20 cellular contexts compared by ENCODE assay signal in the genomic region with DNA sequence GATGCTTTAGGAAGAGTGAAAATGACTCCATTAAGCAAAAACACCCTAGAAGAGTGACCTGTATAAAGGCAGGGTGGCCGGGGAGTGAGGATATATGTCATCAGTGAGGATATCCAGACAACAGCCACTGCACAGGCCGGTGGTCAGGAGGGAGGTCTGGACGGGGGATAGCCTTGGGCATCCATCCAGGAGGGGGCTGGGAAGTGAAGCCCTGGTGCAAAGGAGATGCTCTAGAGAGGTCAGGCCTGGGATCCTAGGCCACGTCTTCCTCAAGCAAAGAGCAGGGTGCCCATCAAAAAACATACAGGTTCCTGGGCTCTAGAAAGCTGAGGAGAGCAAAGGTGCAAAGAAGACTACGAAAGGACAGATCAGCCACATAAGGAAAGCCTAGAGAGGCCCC. TPM values are rescaled to one million over a fixed set of nuclear protein-coding genes. Genes with fewer than 3 reads are reported as not detected.
DNase-seq lines count a peak whose midpoint lies in the region; ATAC-seq, FAIRE-seq and TF ChIP-seq lines count a peak whose summit lies in the region.
"Had no signal": no experiment of that assay in that cellular context is flagged by ENCODE, and none has a peak within 500 bp of the region (broad histone marks: within the 10 kb centered on the region; RNA-seq: fewer than 3 reads in every experiment).

No MANE protein-coding gene starts in this region.

- H3K4me2 ChIP-seq in HepG2 (ENCODE audit: low read depth, low read length), result peak overlapping the region; percentile 74
- H3K4me2 ChIP-seq: KMS-11 had no signal

- H3K4me1 ChIP-seq in HepG2 (ENCODE audit: insufficient read depth, low read length) (peaks cover 94% of the 10 kb centered on the region), right lobe of liver (peaks cover 0 to 25% (median 11%) of the 10 kb centered on the region in 4 donors), iPS-20b (ENCODE audit: insufficient read depth, low read length) (peaks cover 8% of the 10 kb centered on the region; the same call in 1 of the 2 replicates), tibial nerve (peaks cover 0 to 40% (median 10%) of the 10 kb centered on the region in 4 donors)
- H3K4me1 ChIP-seq: foreskin keratinocyte had no signal

- H3K36me3 ChIP-seq in HepG2 (replicated peaks in 1 of 2; ENCODE audit: control insufficient read depth in 1 of 2, insufficient read depth in 2 of 2, low read length in 2 of 2) (peaks cover 0 to 1% of the 10 kb centered on the region in 2 experiments; a peak in 1 of 5 replicates), right lobe of liver (no peaks in the 10 kb centered on the region), iPS-20b (ENCODE audit: insufficient read depth, low read depth, low read length) (no peaks in the 10 kb centered on the region), tibial nerve (no peaks in the 10 kb centered on the region)
- H3K36me3 ChIP-seq: neutrophil, thoracic aorta had no signal

- H3K27ac ChIP-seq in HepG2 (ENCODE audit: extremely low read length, insufficient read depth, low read length) (peak overlapping the region; percentile 95), right lobe of liver (no peak overlapping the region), iPS-20b (ENCODE audit: low read length) (peak overlapping the region; percentile 61), tibial nerve (peak overlapping the region; percentile 21 to 86 (median 72))
- H3K27ac ChIP-seq: foreskin keratinocyte, KMS-11, neutrophil, thoracic aorta had no signal

- CTCF ChIA-PET in HepG2 (lab: Yijun Ruan, JAX; ENCODE audit: low intra/inter-chr PET ratio, low total read pairs), result no interaction called here
- CTCF ChIA-PET in WTC11 (lab: Charles Lee), result no interaction called here

- H3K27me3 ChIP-seq in HepG2 (ENCODE audit: control insufficient read depth in 1 of 2, insufficient read depth in 2 of 2, low read length in 2 of 2) (no peaks in the 10 kb centered on the region), right lobe of liver (no peaks in the 10 kb centered on the region), iPS-20b (ENCODE audit: insufficient read depth, low read length) (no peaks in the 10 kb centered on the region), tibial nerve (no peaks in the 10 kb centered on the region)
- H3K27me3 ChIP-seq: foreskin keratinocyte had no signal

- H2AFZ ChIP-seq in HepG2 (ENCODE audit: low read length), result no peak overlapping the region

- TF ChIP-seq POLR2A in HepG2 (IDR thresholded peaks at IDR 0.05; ENCODE audit: insufficient read depth in 1 of 2, low read depth in 2 of 2, low read length in 2 of 2) (no peak), right lobe of liver (IDR thresholded peaks at IDR 0.05) (no peak), tibial nerve (IDR thresholded peaks at IDR 0.05) (no peak)

- H3K9ac ChIP-seq in HepG2 (ENCODE audit: insufficient read depth, low read depth, low read length), result peak overlapping the region; percentile 74
- 0 out of 2 replicates have a peak overlapping the region, but pooled peaks have one; percentile 16 for H3K9ac ChIP-seq in iPS-20b (ENCODE audit: low read depth, low read length)
- H3K9ac ChIP-seq: KMS-11 had no signal

- POLR2A ChIA-PET in HepG2 (lab: Yijun Ruan, JAX) (interaction anchor here (0.8 to 2.8 kb wide), 2 partner anchors 12 kb away, joined by 3 to 30 read pairs; no protein-coding TSS in a partner anchor), WTC11 (lab: Charles Lee) (no interaction called here)

- H3K36me3 Mint-ChIP-seq in WTC11, result no peaks in the 10 kb centered on the region
- H3K36me3 Mint-ChIP-seq: activated naive CD4-positive, alpha-beta T cell treated with anti-CD3 and anti-CD28 coated beads, Interleukin-2, amount 50 U/mL, for 72 hours had no signal

- TF ChIP-seq CTCF in HepG2 (CRISPR knock-in tag; IDR thresholded peaks at IDR 0.05) (no peak), right lobe of liver (IDR thresholded peaks at IDR 0.05) (no peak), WTC11 (IDR thresholded peaks at IDR 0.05) (no peak), tibial nerve (IDR thresholded peaks at IDR 0.05) (no peak)

- H3K27ac Mint-ChIP-seq in WTC11, result peak overlapping the region; percentile 8; the same call in 1 of the 2 replicates
- H3K27ac Mint-ChIP-seq: activated B cell treated with CpG ODN at 0.5 μM for 24 hours; activated CD4-positive, alpha-beta memory T cell treated with anti-CD3 and anti-CD28 coated beads, Interleukin-2, amount 10 ng/mL, durations not matched to agents 7 days and 5 days; activated naive CD4-positive, alpha-beta T cell treated with anti-CD3 and anti-CD28 coated beads, Interleukin-2, amount 50 U/mL, for 72 hours; CD4-positive, alpha-beta T cell had no signal

- no peaks in the 10 kb centered on the region for H3K27me3 Mint-ChIP-seq in WTC11 (ENCODE audit: low read depth)
- H3K27me3 Mint-ChIP-seq: CD4-positive, alpha-beta T cell had no signal

- peaks cover 86% of the 10 kb centered on the region for H3K79me2 ChIP-seq in HepG2 (ENCODE audit: insufficient read depth, low read length)

- DNase-seq in HepG2 (ENCODE audit: low spot score) (no peak), right lobe of liver (no peak), WTC11 (ENCODE audit: low spot score) (no peak), tibial nerve (ENCODE audit: low spot score in 2 of 2) (no peak), NCI-H1105 treated with DMSO at 0.1 percent for 48 hours (lab: John Stamatoyannopoulos, UW) (no peak)
- no peak for DNase-seq in activated naive CD4-positive, alpha-beta T cell treated with Interleukin-2 at 50 U/mL for 16 hours
- DNase-seq: ACHN; activated B cell treated with CpG ODN at 0.5 μM for 24 hours; activated CD4-positive, alpha-beta memory T cell treated with anti-CD3 and anti-CD28 coated beads, Interleukin-2, amount 10 ng/mL, durations not matched to agents 7 days and 5 days; activated T-cell treated with anti-CD3 and anti-CD28 coated beads, Interleukin-2, amount 50 U/mL, for 48 hours; CD4-positive, alpha-beta T cell; DND-41; left cardiac atrium had no signal

- H3K9me3 ChIP-seq in HepG2 (ENCODE audit: low read length) (no peaks in the 10 kb centered on the region), right lobe of liver (no peaks in the 10 kb centered on the region), iPS-20b (ENCODE audit: insufficient read depth, low read depth, low read length) (no peaks in the 10 kb centered on the region), tibial nerve (no peaks in the 10 kb centered on the region)
- H3K9me3 ChIP-seq: neutrophil, thoracic aorta had no signal

- no peak overlapping the region for H3K4me3 Mint-ChIP-seq in WTC11
- H3K4me3 Mint-ChIP-seq: activated B cell treated with CpG ODN at 0.5 μM for 24 hours; activated CD4-positive, alpha-beta memory T cell treated with anti-CD3 and anti-CD28 coated beads, Interleukin-2, amount 10 ng/mL, durations not matched to agents 7 days and 5 days; CD4-positive, alpha-beta T cell had no signal

- H4K20me1 ChIP-seq in HepG2 (ENCODE audit: insufficient read depth, low read length), result no peaks in the 10 kb centered on the region

- peak overlapping the region in 1 of 3 experiments; percentile 48; a peak in 1 of 6 replicates for H3K4me3 ChIP-seq in HepG2 (replicated peaks in 1 of 3; ENCODE audit: insufficient read depth in 1 of 3, low read depth in 2 of 3, low read length in 3 of 3)
- no peak overlapping the region for H3K4me3 ChIP-seq in right lobe of liver
- no peak overlapping the region for H3K4me3 ChIP-seq in iPS-20b (ENCODE audit: low read length)
- H3K4me3 ChIP-seq in tibial nerve, result no peak overlapping the region
- H3K4me3 ChIP-seq: thoracic aorta had no signal

- in situ Hi-C loops in HepG2 (cut with HindIII; ENCODE audit: extremely low pct_ligation_motif_present, low pct_unique_long_range_greater_than_20kb), result no loop called here

- WGBS in HepG2 (ENCODE audit: low lambda C conversion rate), result 65% methylated on average over 4 of the region's 5 CpGs
- 69% methylated on average over 4 of the region's 5 CpGs for WGBS in right lobe of liver (ENCODE audit: insufficient coverage, low coverage, low lambda C conversion rate, missing lambda C conversion rate)
- 59 to 73% methylated on average over 4 to 5 of the region's 5 CpGs for WGBS in tibial nerve, 2 donors

- no peak for TF ChIP-seq EP300 in HepG2 (IDR thresholded peaks at IDR 0.05; ENCODE audit: low read depth in 2 of 2, low read length in 2 of 2)
- TF ChIP-seq EP300 in HepG2 (CRISPR knock-in tag; IDR thresholded peaks at IDR 0.05; ENCODE audit: borderline replicate concordance), result no peak
- no peak for TF ChIP-seq EP300 in tibial nerve (IDR thresholded peaks at IDR 0.05)

- intact Hi-C loops in HepG2 (cut with micrococcal nuclease; ENCODE audit: unreplicated experiment) (loop anchor here (10.0 kb wide), 1 partner anchor 181 kb away; a partner anchor contains a TSS), right lobe of liver (cut with DNase I) (no loop called here)

- TSS peak; percentile 96 for BruUV-seq in HepG2 (replicated peaks; lab: Mats Ljungman, UMichigan)

- no peak for FAIRE-seq in HepG2 (lab: Jason Lieb, UNC)

- no peak for TF ChIP-seq RAD21 in HepG2 (CRISPR knock-in tag; IDR thresholded peaks at IDR 0.05)

- no peaks in the 10 kb centered on the region for H3K9me3 Mint-ChIP-seq in WTC11
- H3K9me3 Mint-ChIP-seq: activated B cell treated with CpG ODN at 0.5 μM for 24 hours; activated CD4-positive, alpha-beta memory T cell treated with anti-CD3 and anti-CD28 coated beads, Interleukin-2, amount 10 ng/mL, durations not matched to agents 7 days and 5 days; activated naive CD4-positive, alpha-beta T cell treated with anti-CD3 and anti-CD28 coated beads, Interleukin-2, amount 50 U/mL, for 72 hours; CD4-positive, alpha-beta T cell had no signal

- ATAC-seq in HepG2 (peak; percentile 38), right lobe of liver (no peak), WTC11 (no peak), HG02623 (IDR thresholded peaks at IDR 0.05; ENCODE audit: unreplicated experiment) (no peak)
- ATAC-seq: activated naive CD4-positive, alpha-beta T cell treated with anti-CD3 and anti-CD28 coated beads, Interleukin-2, amount 50 U/mL, for 72 hours had no signal

- peaks cover 30% of the 10 kb centered on the region for H3K4me1 Mint-ChIP-seq in WTC11
- H3K4me1 Mint-ChIP-seq: activated B cell treated with CpG ODN at 0.5 μM for 24 hours; activated CD4-positive, alpha-beta memory T cell treated with anti-CD3 and anti-CD28 coated beads, Interleukin-2, amount 10 ng/mL, durations not matched to agents 7 days and 5 days had no signal

RNA-seq across cellular contexts. Expression of a gene that starts 25.6 kb away (rescaled TPM):
- total RNA-seq in HepG2 (2016; rRNA removed; fragmentation: Illumina TruSeq; extraction: Trizol) (17.8 and 21.5 TPM in 2 replicates), right lobe of liver (10 to 100 TPM in 4 of 6 experiments, 1 to 10 TPM in 2; 6.1 to 12.1 (median 10.3) TPM), WTC11 (2021) (29.2 to 33.9 TPM (median 30.1 TPM) in 3 replicates), tibial nerve (10 to 100 TPM; 15.3 to 31.2 (median 21.2) TPM)
- 4.7 and 5.7 TPM in 2 replicates for total RNA-seq in HepG2 (2016; cell fraction: cytosol; rRNA removed; fragmentation: Illumina TruSeq; extraction: Trizol; ENCODE audit: low read depth)
- total RNA-seq in HepG2 (2016; cell fraction: insoluble cytoplasmic fraction; rRNA removed; fragmentation: Illumina TruSeq; extraction: Trizol), result 14.6 and 21.5 TPM in 2 replicates
- 20.8 and 23.5 TPM in 2 replicates for total RNA-seq in HepG2 (2016; cell fraction: membrane; rRNA removed; fragmentation: Illumina TruSeq; extraction: Trizol)
- 19.2 and 22.3 TPM in 2 replicates for total RNA-seq in HepG2 (2016; cell fraction: nucleus; rRNA removed; fragmentation: Illumina TruSeq; extraction: Trizol)
- polyA plus RNA-seq in HepG2 (2011; rRNA removed), result 34.7 and 37.7 TPM in 2 replicates
- polyA plus RNA-seq in HepG2 (2011; cell fraction: cytosol; rRNA removed), result 36.5 and 41.2 TPM in 2 replicates
- 23.9 and 26.3 TPM in 2 replicates for polyA plus RNA-seq in HepG2 (2011; cell fraction: nucleus; rRNA removed)
- 30.7 and 50.8 TPM in 2 replicates for polyA plus RNA-seq in HepG2 (2012)
- polyA plus RNA-seq in HepG2 (2016; cell fraction: cytosol; fragmentation: Illumina TruSeq; extraction: Trizol; ENCODE audit: low read depth), result 4.7 and 5.3 TPM in 2 replicates
- polyA plus RNA-seq in HepG2 (2016; cell fraction: insoluble cytoplasmic fraction; fragmentation: Illumina TruSeq; extraction: Trizol; ENCODE audit: low read depth), result 18.9 and 24.9 TPM in 2 replicates
- polyA plus RNA-seq in HepG2 (2016; cell fraction: membrane; fragmentation: Illumina TruSeq; extraction: Trizol; ENCODE audit: low read depth), result 18.3 and 20.8 TPM in 2 replicates
- 34.1 and 37.6 TPM in 2 replicates for polyA plus RNA-seq in HepG2 (2016; cell fraction: nucleus; fragmentation: Illumina TruSeq; extraction: Trizol; ENCODE audit: insufficient read depth, low read depth)
- polyA minus RNA-seq in HepG2 (2011; rRNA and poly(A)+ RNA removed; ENCODE audit: low replicate concordance), result 0.02 and 41.8 TPM in 2 replicates
- 19.1 and 21.5 TPM in 2 replicates for polyA minus RNA-seq in HepG2 (2011; cell fraction: cytosol; rRNA and poly(A)+ RNA removed)
- polyA minus RNA-seq in HepG2 (2011; cell fraction: nucleus; rRNA and poly(A)+ RNA removed), result 13.6 and 15.7 TPM in 2 replicates
- total RNA-seq: activated B cell treated with CpG ODN at 0.5 μM for 24 hours had no signal

Comparison
In these comparisons a context has a peak if more than half of its experiments do, and no peak if none do; other contexts are left out.
1. H3K27ac ChIP-seq: peak in HepG2 (single experiment), iPS-20b (single experiment) and tibial nerve (4 of 4); none in right lobe of liver (0 of 3).